ENCODE assay signal across 8 cellular contexts in the genomic region with DNA sequence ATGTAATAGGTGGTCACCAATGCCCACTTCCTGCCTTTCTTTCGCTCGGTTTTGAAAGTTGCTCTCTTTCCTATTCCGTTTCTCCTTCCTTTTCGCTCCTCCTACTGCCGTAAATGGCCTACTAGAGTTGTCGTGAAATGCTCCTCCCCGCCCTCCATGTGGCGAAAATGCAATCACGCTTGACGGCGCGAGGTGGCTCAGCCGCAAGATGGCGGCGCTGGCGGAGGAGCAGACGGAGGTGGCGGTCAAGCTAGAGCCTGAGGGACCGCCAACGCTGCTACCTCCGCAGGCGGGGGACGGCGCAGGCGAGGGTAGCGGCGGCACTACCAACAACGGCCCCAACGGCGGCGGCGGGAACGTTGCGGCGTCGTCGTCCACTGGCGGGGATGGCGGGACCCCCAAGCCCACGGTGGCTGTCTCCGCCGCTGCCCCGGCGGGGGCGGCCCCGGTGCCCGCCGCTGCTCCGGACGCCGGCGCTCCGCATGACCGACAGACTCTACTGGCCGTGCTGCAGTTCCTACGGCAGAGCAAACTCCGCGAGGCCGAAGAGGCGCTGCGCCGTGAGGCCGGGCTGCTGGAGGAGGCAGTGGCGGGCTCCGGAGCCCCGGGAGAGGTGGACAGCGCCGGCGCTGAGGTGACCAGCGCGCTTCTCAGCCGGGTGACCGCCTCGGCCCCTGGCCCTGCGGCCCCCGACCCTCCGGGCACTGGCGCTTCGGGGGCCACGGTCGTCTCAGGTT. TPM values are rescaled to one million over a fixed set of nuclear protein-coding genes. Genes with fewer than 3 reads are reported as not detected.
A peak's percentile ranks its signal among the peaks of the same experiment; 100 is the strongest.
DNase-seq lines count a peak whose midpoint lies in the region; ATAC-seq, FAIRE-seq and TF ChIP-seq lines count a peak whose summit lies in the region.

A gene (plus strand): TSS at position 195 of the 737 bp plus-strand sequence. CDS start 14 bp downstream, at position 209.

- H3K27ac ChIP-seq in small intestine (ENCODE audit: low read depth in 1 of 2, low read length in 1 of 2) = peak within 1 kb of the TSS; percentile 90 to 97

- ATAC-seq in GM19023 (IDR thresholded peaks at IDR 0.05; ENCODE audit: unreplicated experiment) (peak; percentile 57), HG03196 (IDR thresholded peaks at IDR 0.05; ENCODE audit: unreplicated experiment) (peak; percentile 61), WTC11 (peak; percentile 66)

- H3K4me3 Mint-ChIP-seq in WTC11 = peak within 1 kb of the TSS; percentile 78

- H3K4me1 ChIP-seq in small intestine (ENCODE audit: control insufficient read depth in 2 of 2, insufficient read depth in 1 of 2, low read depth in 1 of 2, low read length in 1 of 2) = no peaks in the 10 kb centered on the region

- TF ChIP-seq CTCF in AG09309 (IDR thresholded peaks at IDR 0.05; ENCODE audit: control insufficient read depth, insufficient read depth, low read depth, low read length, missing control alignments) (no peak), WTC11 (IDR thresholded peaks at IDR 0.05) (no peak), cardiac fibroblast (IDR thresholded peaks at IDR 0.05; ENCODE audit: low read depth, low read length) (no peak)

- no peaks in the 10 kb centered on the region for H3K36me3 Mint-ChIP-seq in WTC11

- no peaks in the 10 kb centered on the region for H3K9me3 ChIP-seq in small intestine (ENCODE audit: control insufficient read depth, low read depth)

- H3K27me3 Mint-ChIP-seq in WTC11 (ENCODE audit: low read depth) = no peaks in the 10 kb centered on the region

- DNase-seq in AG09309 (ENCODE audit: low read depth) = peak; percentile 83
- DNase-seq in NCI-H226 = peak; percentile 90
- DNase-seq in WTC11 (ENCODE audit: low spot score) = peak; percentile 94
- DNase-seq in cardiac fibroblast (ENCODE audit: low read depth in 2 of 2) = peak; percentile 96 to 97
- DNase-seq in iPS-NIHi7 (ENCODE audit: extremely low spot score) = peak; percentile 92
- peak; percentile 97 for DNase-seq in small intestine

- WGBS in small intestine, 3 donors = 0% methylated on average over 55 to 81 of the region's 81 CpGs

- H3K27ac Mint-ChIP-seq in WTC11 = peak within 1 kb of the TSS; percentile 94

- POLR2A ChIA-PET in WTC11 (lab: Charles Lee) = interaction anchor here (0.5 to 0.6 kb wide), 2 partner anchors 18 to 194 kb away, joined by 3 to 4 read pairs; no protein-coding TSS in a partner anchor

- H3K4me1 Mint-ChIP-seq in WTC11 = peaks cover 5% of the 10 kb centered on the region; the same call in 1 of the 2 replicates

- no peaks in the 10 kb centered on the region for H3K27me3 ChIP-seq in small intestine (ENCODE audit: control insufficient read depth in 2 of 2, insufficient read depth in 2 of 2, low read length in 2 of 2)

- H3K4me3 ChIP-seq in AG09309 (ENCODE audit: control insufficient read depth, low read depth, low read length) (peak within 1 kb of the TSS; percentile 63), cardiac fibroblast (replicated peaks in 1 of 2; ENCODE audit: low read depth in 2 of 2, low read length in 2 of 2) (peak within 1 kb of the TSS; percentile 67 to 93), small intestine (ENCODE audit: low read depth in 1 of 2, low read length in 2 of 2) (peak within 1 kb of the TSS; percentile 90 to 100)

- H3K36me3 ChIP-seq in small intestine (ENCODE audit: control insufficient read depth in 2 of 2, insufficient read depth in 2 of 2, low read length in 2 of 2) = no peaks in the 10 kb centered on the region

- CTCF ChIA-PET in WTC11 (lab: Charles Lee) = interaction anchor here (1.4 kb wide), 1 partner anchor 117 kb away, joined by 4 read pairs; no protein-coding TSS in a partner anchor

- FAIRE-seq in small intestine (lab: Jason Lieb, UNC) = no peak

- peaks cover 3% of the 10 kb centered on the region; the same call in 1 of the 2 replicates for H3K9me3 Mint-ChIP-seq in WTC11

TF ChIP-seq in WTC11, 78 proteins besides CTCF, POLR2A, EP300 and RAD21 (continues in another document):
- TF ChIP-seq IRF2 (CRISPR knock-in tag; IDR thresholded peaks at IDR 0.05; ENCODE audit: borderline replicate concordance, low read depth) (no peak), ZBTB21 (CRISPR knock-in tag; IDR thresholded peaks at IDR 0.05; ENCODE audit: borderline replicate concordance) (peak; percentile 85), ZNF263 (CRISPR knock-in tag; IDR thresholded peaks at IDR 0.05; ENCODE audit: low read depth) (no peak; the same call in 1 of the 2 replicates), CREM (CRISPR knock-in tag; IDR thresholded peaks at IDR 0.05) (peak; percentile 74), OVOL2 (CRISPR knock-in tag; IDR thresholded peaks at IDR 0.05; ENCODE audit: borderline replicate concordance) (no peak), NFYB (CRISPR knock-in tag; conservative IDR thresholded peaks at IDR 0.05; ENCODE audit: low read depth) (0 out of 2 replicates have a peak, but pooled peaks have one; percentile 17), ATF1 (CRISPR knock-in tag; IDR thresholded peaks at IDR 0.05) (no peak; the same call in 1 of the 2 replicates), ZNF138 (CRISPR knock-in tag; conservative IDR thresholded peaks at IDR 0.05) (peak; percentile 51; the same call in 1 of the 2 replicates), ETV6 (CRISPR knock-in tag; IDR thresholded peaks at IDR 0.05) (peak; percentile 95)
- TF ChIP-seq, protein P1, sequence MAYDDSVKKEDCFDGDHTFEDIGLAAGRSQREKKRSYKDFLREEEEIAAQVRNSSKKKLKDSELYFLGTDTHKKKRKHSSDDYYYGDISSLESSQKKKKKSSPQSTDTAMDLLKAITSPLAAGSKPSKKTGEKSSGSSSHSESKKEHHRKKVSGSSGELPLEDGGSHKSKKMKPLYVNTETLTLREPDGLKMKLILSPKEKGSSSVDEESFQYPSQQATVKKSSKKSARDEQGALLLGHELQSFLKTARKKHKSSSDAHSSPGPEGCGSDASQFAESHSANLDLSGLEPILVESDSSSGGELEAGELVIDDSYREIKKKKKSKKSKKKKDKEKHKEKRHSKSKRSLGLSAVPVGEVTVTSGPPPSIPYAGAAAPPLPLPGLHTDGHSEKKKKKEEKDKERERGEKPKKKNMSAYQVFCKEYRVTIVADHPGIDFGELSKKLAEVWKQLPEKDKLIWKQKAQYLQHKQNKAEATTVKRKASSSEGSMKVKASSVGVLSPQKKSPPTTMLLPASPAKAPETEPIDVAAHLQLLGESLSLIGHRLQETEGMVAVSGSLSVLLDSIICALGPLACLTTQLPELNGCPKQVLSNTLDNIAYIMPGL (CRISPR knock-in tag; IDR thresholded peaks at IDR 0.05) = peak; percentile 87; the same call in 1 of the 2 replicates
- TF ChIP-seq, protein P2, sequence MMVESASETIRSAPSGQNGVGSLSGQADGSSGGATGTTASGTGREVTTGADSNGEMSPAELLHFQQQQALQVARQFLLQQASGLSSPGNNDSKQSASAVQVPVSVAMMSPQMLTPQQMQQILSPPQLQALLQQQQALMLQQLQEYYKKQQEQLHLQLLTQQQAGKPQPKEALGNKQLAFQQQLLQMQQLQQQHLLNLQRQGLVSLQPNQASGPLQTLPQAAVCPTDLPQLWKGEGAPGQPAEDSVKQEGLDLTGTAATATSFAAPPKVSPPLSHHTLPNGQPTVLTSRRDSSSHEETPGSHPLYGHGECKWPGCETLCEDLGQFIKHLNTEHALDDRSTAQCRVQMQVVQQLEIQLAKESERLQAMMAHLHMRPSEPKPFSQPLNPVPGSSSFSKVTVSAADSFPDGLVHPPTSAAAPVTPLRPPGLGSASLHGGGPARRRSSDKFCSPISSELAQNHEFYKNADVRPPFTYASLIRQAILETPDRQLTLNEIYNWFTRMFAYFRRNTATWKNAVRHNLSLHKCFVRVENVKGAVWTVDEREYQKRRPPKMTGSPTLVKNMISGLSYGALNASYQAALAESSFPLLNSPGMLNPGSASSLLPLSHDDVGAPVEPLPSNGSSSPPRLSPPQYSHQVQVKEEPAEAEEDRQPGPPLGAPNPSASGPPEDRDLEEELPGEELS (CRISPR knock-in tag; IDR thresholded peaks at IDR 0.05) = peak; percentile 91
- TF ChIP-seq, protein P3, sequence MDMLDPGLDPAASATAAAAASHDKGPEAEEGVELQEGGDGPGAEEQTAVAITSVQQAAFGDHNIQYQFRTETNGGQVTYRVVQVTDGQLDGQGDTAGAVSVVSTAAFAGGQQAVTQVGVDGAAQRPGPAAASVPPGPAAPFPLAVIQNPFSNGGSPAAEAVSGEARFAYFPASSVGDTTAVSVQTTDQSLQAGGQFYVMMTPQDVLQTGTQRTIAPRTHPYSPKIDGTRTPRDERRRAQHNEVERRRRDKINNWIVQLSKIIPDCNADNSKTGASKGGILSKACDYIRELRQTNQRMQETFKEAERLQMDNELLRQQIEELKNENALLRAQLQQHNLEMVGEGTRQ (CRISPR knock-in tag; IDR thresholded peaks at IDR 0.05) = peak; percentile 63
- TF ChIP-seq, protein P4, sequence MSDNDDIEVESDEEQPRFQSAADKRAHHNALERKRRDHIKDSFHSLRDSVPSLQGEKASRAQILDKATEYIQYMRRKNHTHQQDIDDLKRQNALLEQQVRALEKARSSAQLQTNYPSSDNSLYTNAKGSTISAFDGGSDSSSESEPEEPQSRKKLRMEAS (CRISPR knock-in tag; IDR thresholded peaks at IDR 0.05) = peak; percentile 64
- TF ChIP-seq, protein P5, sequence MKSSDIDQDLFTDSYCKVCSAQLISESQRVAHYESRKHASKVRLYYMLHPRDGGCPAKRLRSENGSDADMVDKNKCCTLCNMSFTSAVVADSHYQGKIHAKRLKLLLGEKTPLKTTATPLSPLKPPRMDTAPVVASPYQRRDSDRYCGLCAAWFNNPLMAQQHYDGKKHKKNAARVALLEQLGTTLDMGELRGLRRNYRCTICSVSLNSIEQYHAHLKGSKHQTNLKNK (CRISPR knock-in tag; IDR thresholded peaks at IDR 0.05) = no peak
- TF ChIP-seq, protein P6, sequence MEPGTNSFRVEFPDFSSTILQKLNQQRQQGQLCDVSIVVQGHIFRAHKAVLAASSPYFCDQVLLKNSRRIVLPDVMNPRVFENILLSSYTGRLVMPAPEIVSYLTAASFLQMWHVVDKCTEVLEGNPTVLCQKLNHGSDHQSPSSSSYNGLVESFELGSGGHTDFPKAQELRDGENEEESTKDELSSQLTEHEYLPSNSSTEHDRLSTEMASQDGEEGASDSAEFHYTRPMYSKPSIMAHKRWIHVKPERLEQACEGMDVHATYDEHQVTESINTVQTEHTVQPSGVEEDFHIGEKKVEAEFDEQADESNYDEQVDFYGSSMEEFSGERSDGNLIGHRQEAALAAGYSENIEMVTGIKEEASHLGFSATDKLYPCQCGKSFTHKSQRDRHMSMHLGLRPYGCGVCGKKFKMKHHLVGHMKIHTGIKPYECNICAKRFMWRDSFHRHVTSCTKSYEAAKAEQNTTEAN (CRISPR knock-in tag; IDR thresholded peaks at IDR 0.05) = peak; percentile 43; the same call in 1 of the 2 replicates

RNA-seq across cellular contexts. Expression of the gene that starts here (rescaled TPM):
- 11.1 to 14.9 TPM (median 12.0 TPM) in 3 replicates for total RNA-seq in WTC11 (2021)
- polyA plus RNA-seq in small intestine = 1 to 10 TPM; 2.7 to 3.4 (median 3.3) TPM

Comparison
In these comparisons a context has a peak if more than half of its experiments do, and no peak if none do; other contexts are left out.
1. Peak in every context shown above with its lines: DNase-seq, ATAC-seq, H3K4me3 ChIP-seq and H3K27ac ChIP-seq.